In genomic region chr7:24715661-24716479, GRCh38 we compare ENCODE assay signal across 9 cellular contexts. TPM values are rescaled to one million over a fixed set of nuclear protein-coding genes. Genes with fewer than 3 reads are reported as not detected.
DNase-seq lines count a peak whose midpoint lies in the region; ATAC-seq, FAIRE-seq and TF ChIP-seq lines count a peak whose summit lies in the region.
"Had no signal": no experiment of that assay in that cellular context is flagged by ENCODE, and none has a peak within 500 bp of the region (broad histone marks: within the 10 kb centered on the region; RNA-seq: fewer than 3 reads in every experiment).

No MANE protein-coding gene starts in this region.

- DNase-seq in activated CD4-positive, alpha-beta T cell treated with anti-CD3 and anti-CD28 coated beads for 36 hours: peak; percentile 27
- no peak for DNase-seq in activated CD4-positive, alpha-beta T cell treated with anti-CD3 and anti-CD28 coated beads, Interleukin-2, amount 10 ng/mL, durations not matched to agents 7 days and 5 days
- DNase-seq in IMR-90 (peak; percentile 66), K562 (ENCODE audit: extremely low read depth in 1 of 4, low spot score in 3 of 4) (peak; percentile 54 to 62 (median 58)), lung (ENCODE audit: low spot score) (peak; percentile 26), suprapubic skin (ENCODE audit: low spot score in 2 of 2) (no peak), NCI-H1048 (lab: John Stamatoyannopoulos, UW) (no peak)

- peaks cover 4% of the 10 kb centered on the region for H3K4me1 Mint-ChIP-seq in activated CD4-positive, alpha-beta T cell treated with anti-CD3 and anti-CD28 coated beads for 36 hours
- peaks cover 23% of the 10 kb centered on the region for H3K4me1 Mint-ChIP-seq in activated CD4-positive, alpha-beta T cell treated with anti-CD3 and anti-CD28 coated beads, Interleukin-2, amount 10 ng/mL, durations not matched to agents 7 days and 5 days

- H2AK9ac ChIP-seq in IMR-90 (replicated peaks; ENCODE audit: low read depth, low read length, poor library complexity): peak overlapping the region; percentile 56

- no peaks in the 10 kb centered on the region for H3K79me2 ChIP-seq in K562 (ENCODE audit: control insufficient read depth, insufficient read depth, low read length)

- no peak overlapping the region for H3K4me3 Mint-ChIP-seq in activated CD4-positive, alpha-beta T cell treated with anti-CD3 and anti-CD28 coated beads for 36 hours
- H3K4me3 Mint-ChIP-seq in activated CD4-positive, alpha-beta T cell treated with anti-CD3 and anti-CD28 coated beads, Interleukin-2, amount 10 ng/mL, durations not matched to agents 7 days and 5 days: no peak overlapping the region

- no peak overlapping the region for H4K91ac ChIP-seq in IMR-90 (ENCODE audit: insufficient read depth, low read depth, low read length)

- H3K36me3 Mint-ChIP-seq in activated CD4-positive, alpha-beta T cell treated with anti-CD3 and anti-CD28 coated beads for 36 hours (ENCODE audit: low read depth): no peaks in the 10 kb centered on the region
- H3K36me3 Mint-ChIP-seq in activated CD4-positive, alpha-beta T cell treated with anti-CD3 and anti-CD28 coated beads, Interleukin-2, amount 10 ng/mL, durations not matched to agents 7 days and 5 days (ENCODE audit: low read depth): no peaks in the 10 kb centered on the region

- no peak overlapping the region for H3K27ac ChIP-seq in IMR-90 (ENCODE audit: insufficient read depth, low read length)
- no peak overlapping the region for H3K27ac ChIP-seq in K562 (ENCODE audit: extremely low read depth, low read depth, low read length)
- H3K27ac ChIP-seq in lung (ENCODE audit: low read depth in 1 of 2, low read length in 1 of 2): no peak overlapping the region
- no peak overlapping the region for H3K27ac ChIP-seq in suprapubic skin
- H3K27ac ChIP-seq: epithelial cell of prostate had no signal

- H3K4me2 ChIP-seq in IMR-90 (ENCODE audit: low read depth, low read length): no peak overlapping the region
- no peak overlapping the region for H3K4me2 ChIP-seq in K562 (ENCODE audit: insufficient read depth, low read length)

- H3K9me3 ChIP-seq in IMR-90 (ENCODE audit: control insufficient read depth, insufficient read depth, low read length): no peaks in the 10 kb centered on the region
- no peaks in the 10 kb centered on the region for H3K9me3 ChIP-seq in K562 (replicated peaks; ENCODE audit: control insufficient read depth, insufficient read depth, low read depth, low read length)
- no peaks in the 10 kb centered on the region for H3K9me3 ChIP-seq in lung (ENCODE audit: control insufficient read depth in 2 of 2, insufficient read depth in 1 of 2, low read length in 1 of 2)
- H3K9me3 ChIP-seq in suprapubic skin: no peaks in the 10 kb centered on the region

- H2BK5ac ChIP-seq in IMR-90 (ENCODE audit: low read depth, low read length, poor library complexity, severe bottlenecking): no peak overlapping the region

- no peak overlapping the region for H2BK20ac ChIP-seq in IMR-90 (ENCODE audit: low read depth, low read length)

- H3K9ac ChIP-seq in IMR-90 (ENCODE audit: low read depth, low read length) (no peak overlapping the region), K562 (ENCODE audit: insufficient read depth in 1 of 2, low read depth in 2 of 2, low read length in 2 of 2) (no peak overlapping the region)

- intact Hi-C loops in activated CD4-positive, alpha-beta T cell treated with anti-CD3 and anti-CD28 coated beads for 36 hours (cut with DNase I, micrococcal nuclease): no loop called here
- intact Hi-C loops in IMR-90 (cut with micrococcal nuclease) (no loop called here), K562 (cut with micrococcal nuclease) (no loop called here)

- peaks cover 31% of the 10 kb centered on the region for H3K36me3 ChIP-seq in IMR-90 (ENCODE audit: control insufficient read depth, insufficient read depth, low read length)
- no peaks in the 10 kb centered on the region for H3K36me3 ChIP-seq in K562 (ENCODE audit: control insufficient read depth, insufficient read depth, low read length)
- H3K36me3 ChIP-seq in lung (ENCODE audit: control insufficient read depth in 2 of 2, insufficient read depth in 2 of 2, low read length in 2 of 2): no peaks in the 10 kb centered on the region
- no peaks in the 10 kb centered on the region for H3K36me3 ChIP-seq in suprapubic skin

- ATAC-seq in activated CD4-positive, alpha-beta T cell treated with anti-CD3 and anti-CD28 coated beads for 36 hours: peak; percentile 60
- peak; percentile 68 for ATAC-seq in GM21723 (IDR thresholded peaks at IDR 0.05; ENCODE audit: unreplicated experiment)
- peak; percentile 90 for ATAC-seq in IMR-90 (ENCODE audit: low read depth)
- peak; percentile 94 for ATAC-seq in K562
- ATAC-seq in lung (ENCODE audit: insufficient read depth, low FRiP score): no peak

- peak overlapping the region; percentile 40; the same call in 1 of the 2 replicates for H3K4ac ChIP-seq in IMR-90 (ENCODE audit: low read depth, low read length)

- peak; percentile 44 for TF ChIP-seq RAD21 in IMR-90 (IDR thresholded peaks at IDR 0.05; ENCODE audit: low read length)
- peak; percentile 23 to 67; a peak in 3 of 4 replicates for TF ChIP-seq RAD21 in K562 (CRISPR knock-in tag; conservative IDR thresholded peaks at IDR 0.05 in 1 of 2, IDR thresholded peaks at IDR 0.05 in 1 of 2)

- peak; percentile 49 for TF ChIP-seq CTCF in IMR-90 (conservative IDR thresholded peaks at IDR 0.05; ENCODE audit: low read depth, low read length)
- peak; percentile 58 to 77 (median 61) for TF ChIP-seq CTCF in K562 (IDR thresholded peaks at IDR 0.05 in 2 of 3, conservative IDR thresholded peaks at IDR 0.05 in 1 of 3; ENCODE audit: insufficient read depth in 2 of 3, low read depth in 1 of 3, low read length in 3 of 3)
- TF ChIP-seq CTCF in lung (IDR thresholded peaks at IDR 0.05; ENCODE audit: control extremely low read depth, extremely low read depth): no peak
- no peak for TF ChIP-seq CTCF in suprapubic skin (IDR thresholded peaks at IDR 0.05)

- H3K4me1 ChIP-seq in IMR-90 (ENCODE audit: control insufficient read depth, insufficient read depth, low read length) (peaks cover 8% of the 10 kb centered on the region; the same call in 1 of the 2 replicates), K562 (replicated peaks in 1 of 2; ENCODE audit: control insufficient read depth in 2 of 2, insufficient read depth in 2 of 2, low read length in 2 of 2) (no peaks in the 10 kb centered on the region; a peak in 1 of 5 replicates), lung (ENCODE audit: control insufficient read depth in 2 of 2, insufficient read depth in 2 of 2, low read length in 2 of 2) (no peaks in the 10 kb centered on the region), suprapubic skin (no peaks in the 10 kb centered on the region)

- in situ Hi-C loops in IMR-90 (cut with MboI; ENCODE audit: low sequenced_read_pairs) (no loop called here), K562 (cut with MboI) (no loop called here)

- no peak overlapping the region for H4K5ac ChIP-seq in IMR-90 (ENCODE audit: low read depth, low read length)

- no peak overlapping the region for H3K23ac ChIP-seq in IMR-90 (ENCODE audit: low read depth, low read length)

- H2BK15ac ChIP-seq in IMR-90 (ENCODE audit: low read depth, low read length): no peak overlapping the region

- H2AK5ac ChIP-seq in IMR-90 (ENCODE audit: low read depth, low read length): peak overlapping the region; percentile 56; the same call in 1 of the 2 replicates

- FAIRE-seq in K562 (lab: Jason Lieb, UNC): peak; percentile 78

- H3K14ac ChIP-seq in IMR-90 (replicated peaks; ENCODE audit: low read depth, low read length): no peak overlapping the region; the same call in 1 of the 2 replicates

- TF ChIP-seq EP300 in K562 (IDR thresholded peaks at IDR 0.05; ENCODE audit: low read length): no peak
- TF ChIP-seq EP300 in suprapubic skin (IDR thresholded peaks at IDR 0.05): no peak

- peaks cover 3 to 16% of the 10 kb centered on the region in 2 experiments; a peak in 1 of 4 replicates for H3K79me1 ChIP-seq in IMR-90 (ENCODE audit: low read depth in 1 of 2, low read length in 2 of 2)

- H3K4me3 ChIP-seq in IMR-90 (ENCODE audit: insufficient read depth, low read depth, low read length) (no peak overlapping the region), K562 (no peak overlapping the region), lung (no peak overlapping the region), suprapubic skin (no peak overlapping the region)

- dilution Hi-C loops in IMR-90 (cut with HindIII; ENCODE audit: low sequenced_read_pairs, unreplicated experiment): no loop called here

- 90% methylated on average over 4 of the region's 16 CpGs; no CpG with 5 or more reads in 1 of the 2 experiments for WGBS in IMR-90 (ENCODE audit: extremely low coverage in 2 of 2, insufficient read length in 1 of 2), 2 experiments
- 6% methylated on average over 14 of the region's 16 CpGs for WGBS in K562 (ENCODE audit: insufficient coverage, low coverage, missing lambda C conversion rate)
- WGBS in lung, 2 donors: 59 to 67% methylated on average over 16 of the region's 16 CpGs
- 62% methylated on average over 16 of the region's 16 CpGs for WGBS in suprapubic skin

- H2AFZ ChIP-seq in IMR-90 (replicated peaks; ENCODE audit: low read length, poor library complexity) (peak overlapping the region; percentile 40), K562 (ENCODE audit: low read depth, low read length) (no peak overlapping the region)

- H3K27ac Mint-ChIP-seq in activated CD4-positive, alpha-beta T cell treated with anti-CD3 and anti-CD28 coated beads for 36 hours: no peak overlapping the region
- H3K27ac Mint-ChIP-seq in activated CD4-positive, alpha-beta T cell treated with anti-CD3 and anti-CD28 coated beads, Interleukin-2, amount 10 ng/mL, durations not matched to agents 7 days and 5 days: no peak overlapping the region

- H3K9me1 ChIP-seq in IMR-90 (ENCODE audit: insufficient read depth, low read length) (peaks cover 31% of the 10 kb centered on the region; the same call in 1 of the 2 replicates), K562 (ENCODE audit: control insufficient read depth, insufficient read depth, low read length) (no peaks in the 10 kb centered on the region)

- H3K27me3 Mint-ChIP-seq in activated CD4-positive, alpha-beta T cell treated with anti-CD3 and anti-CD28 coated beads for 36 hours: peaks cover 22% of the 10 kb centered on the region
- H3K27me3 Mint-ChIP-seq in activated CD4-positive, alpha-beta T cell treated with anti-CD3 and anti-CD28 coated beads, Interleukin-2, amount 10 ng/mL, durations not matched to agents 7 days and 5 days: peaks cover 4% of the 10 kb centered on the region

- no peaks in the 10 kb centered on the region for H3K9me3 Mint-ChIP-seq in activated CD4-positive, alpha-beta T cell treated with anti-CD3 and anti-CD28 coated beads for 36 hours (ENCODE audit: low read depth)
- H3K9me3 Mint-ChIP-seq in activated CD4-positive, alpha-beta T cell treated with anti-CD3 and anti-CD28 coated beads, Interleukin-2, amount 10 ng/mL, durations not matched to agents 7 days and 5 days: no peaks in the 10 kb centered on the region

- CTCF ChIA-PET in activated CD4-positive, alpha-beta T cell treated with anti-CD3 and anti-CD28 coated beads for 36 hours (lab: Charles Lee): interaction anchor here (0.5 to 1.5 kb wide), 7 partner anchors 14 to 852 kb away, joined by 3 to 5 read pairs (median 4); no protein-coding TSS in a partner anchor
- CTCF ChIA-PET in activated CD4-positive, alpha-beta T cell treated with anti-CD3 and anti-CD28 coated beads, Interleukin-2, amount 10 ng/mL, durations not matched to agents 7 days and 5 days (lab: Charles Lee): interaction anchor here (0.6 to 1.2 kb wide), 2 partner anchors 9 to 44 kb away, joined by 3 to 4 read pairs; no protein-coding TSS in a partner anchor
- CTCF ChIA-PET in IMR-90 (lab: Yijun Ruan, JAX): interaction anchor here (0.6 to 1.1 kb wide), 8 partner anchors 10 to 338 kb away, joined by 3 to 5 read pairs (median 3); no protein-coding TSS in a partner anchor
- CTCF ChIA-PET in K562 (lab: Yijun Ruan, JAX; ENCODE audit: low intra/inter-chr PET ratio): no interaction called here

- no peaks in the 10 kb centered on the region for H3K27me3 ChIP-seq in IMR-90 (ENCODE audit: control insufficient read depth, insufficient read depth, low read length)
- H3K27me3 ChIP-seq in K562 (ENCODE audit: control insufficient read depth in 2 of 2, insufficient read depth in 2 of 2, low read length in 2 of 2): peaks cover 0 to 16% of the 10 kb centered on the region in 2 experiments; a peak in 3 of 5 replicates
- no peaks in the 10 kb centered on the region for H3K27me3 ChIP-seq in lung (ENCODE audit: control insufficient read depth, insufficient read depth)
- no peaks in the 10 kb centered on the region for H3K27me3 ChIP-seq in suprapubic skin

- no peak overlapping the region for H2BK120ac ChIP-seq in IMR-90 (ENCODE audit: low read depth, low read length)

- POLR2A ChIA-PET in activated CD4-positive, alpha-beta T cell treated with anti-CD3 and anti-CD28 coated beads for 36 hours (lab: Charles Lee): no interaction called here
- POLR2A ChIA-PET in activated CD4-positive, alpha-beta T cell treated with anti-CD3 and anti-CD28 coated beads, Interleukin-2, amount 10 ng/mL, durations not matched to agents 7 days and 5 days (lab: Charles Lee): no interaction called here
- POLR2A ChIA-PET in IMR-90 (lab: Charles Lee; ENCODE audit: unreplicated experiment) (no interaction called here), K562 (lab: Yijun Ruan, JAX) (interaction anchor here (0.5 to 0.6 kb wide), 3 partner anchors 8 to 499 kb away, joined by 3 read pairs; no protein-coding TSS in a partner anchor)

- H4K20me1 ChIP-seq in IMR-90 (ENCODE audit: insufficient read depth, low read length) (no peaks in the 10 kb centered on the region; the same call in 1 of the 2 replicates), K562 (replicated peaks; ENCODE audit: control insufficient read depth, insufficient read depth, low read length) (no peaks in the 10 kb centered on the region; the same call in 1 of the 2 replicates)

- no peak overlapping the region for H3K56ac ChIP-seq in IMR-90 (ENCODE audit: extremely low read depth, insufficient read depth, low read length)

- TF ChIP-seq POLR2A in IMR-90 (IDR thresholded peaks at IDR 0.05; ENCODE audit: low read depth, low read length) (no peak), K562 (conservative IDR thresholded peaks at IDR 0.05) (no peak), suprapubic skin (IDR thresholded peaks at IDR 0.05) (no peak)

- no peak overlapping the region for H3K18ac ChIP-seq in IMR-90 (ENCODE audit: low read depth, low read length)

- H4K8ac ChIP-seq in IMR-90 (ENCODE audit: low read depth in 2 of 2, low read length in 2 of 2): no peak overlapping the region

- no TSS peak for BruUV-seq in IMR-90 (replicated peaks; lab: Mats Ljungman, UMichigan)
- no TSS peak for BruUV-seq in K562 (replicated peaks; lab: Mats Ljungman, UMichigan)

RNA-seq across cellular contexts. Expression of gene GSDME, which starts 41.4 kb away (rescaled TPM):
- 1 to 10 TPM; 6.2 to 8.5 TPM for total RNA-seq in activated CD4-positive, alpha-beta T cell treated with anti-CD3 and anti-CD28 coated beads for 36 hours
- total RNA-seq in activated CD4-positive, alpha-beta T cell treated with anti-CD3 and anti-CD28 coated beads, Interleukin-2, amount 10 ng/mL, durations not matched to agents 7 days and 5 days: 1 to 10 TPM; 1.8 to 2.1 TPM
- total RNA-seq in IMR-90 (2012; rRNA removed) (78.7 and 88.3 TPM in 2 replicates), K562 (2014; rRNA removed) (1.2 and 1.3 TPM in 2 replicates), K562 (2014; rRNA removed; fragmentation: Illumina TruSeq; extraction: Trizol) (0.55 and 0.61 TPM in 2 replicates), K562 (2015; rRNA removed; fragmentation: Illumina TruSeq; extraction: Trizol) (0.45 and 0.62 TPM in 2 replicates), K562 (2021) (0.67 and 1.1 TPM in 2 replicates), lung (10 to 100 TPM in 1 of 2 donors, 1 to 10 TPM in 1; 8.6 to 16.6 TPM), suprapubic skin (1 to 10 TPM; 1.4 to 7.2 (median 2.5) TPM)
- polyA plus RNA-seq in IMR-90 (2012; rRNA removed) (71.5 and 75.2 TPM in 2 replicates), K562 (2011; rRNA removed) (1.9 and 16.7 TPM in 2 replicates), K562 (2014; fragmentation: Illumina TruSeq; extraction: Trizol) (0.42 and 0.84 TPM in 2 replicates), K562 (2014; fragmentation: Nextera tagmentation; extraction: Ambion mirVana) (under 1 TPM; 0.37 to 0.43 TPM), K562 (2014; rRNA removed) (1.3 and 2.1 TPM in 2 replicates), lung (10 to 100 TPM in 1 of 2 donors, 1 to 10 TPM in 1; 3.0 to 14.2 TPM)
- polyA plus RNA-seq in IMR-90 (2012; cell fraction: cytosol; rRNA removed): 49.6 and 55.2 TPM in 2 replicates
- polyA plus RNA-seq in IMR-90 (2012; cell fraction: nucleus; rRNA removed; ENCODE audit: low replicate concordance): 50.0 and 117 TPM in 2 replicates
- 5.0 and 5.6 TPM in 2 replicates for total RNA-seq in K562 (2011; cell fraction: chromatin; rRNA removed; ENCODE audit: low replicate concordance)
- 2.1 and 2.7 TPM in 2 replicates for total RNA-seq in K562 (2011; cell fraction: nucleolus; rRNA removed)
- 3.8 and 4.4 TPM in 2 replicates for total RNA-seq in K562 (2011; cell fraction: nucleoplasm; rRNA removed)
- 0.70 and 11.1 TPM in 2 replicates for polyA plus RNA-seq in K562 (2011; cell fraction: cytosol; rRNA removed)
- 3.9 and 38.2 TPM in 2 replicates for polyA plus RNA-seq in K562 (2011; cell fraction: nucleus; rRNA removed)
- polyA plus RNA-seq in K562 (2012): 3.9 and 12.2 TPM in 2 replicates
- 2.2 and 24.2 TPM in 2 replicates for polyA minus RNA-seq in K562 (2011; rRNA and poly(A)+ RNA removed)
- polyA minus RNA-seq in K562 (2011; cell fraction: cytosol; rRNA and poly(A)+ RNA removed): 0.95 and 7.7 TPM in 2 replicates
- polyA minus RNA-seq in K562 (2011; cell fraction: nucleus; rRNA and poly(A)+ RNA removed): 1.3 and 25.1 TPM in 2 replicates

Comparison
In these comparisons a context has a peak if more than half of its experiments do, and no peak if none do; other contexts are left out.
1. DNase-seq: peak in activated CD4-positive, alpha-beta T cell treated with anti-CD3 and anti-CD28 coated beads for 36 hours (single experiment), IMR-90 (single experiment), K562 (4 of 4) and lung (single experiment); none in activated CD4-positive, alpha-beta T cell treated with anti-CD3 and anti-CD28 coated beads, Interleukin-2, amount 10 ng/mL, durations not matched to agents 7 days and 5 days (single experiment), suprapubic skin (0 of 2) and NCI-H1048 (single experiment).
2. CTCF ChIP-seq: peak in IMR-90 (single experiment) and K562 (3 of 3); none in lung (single experiment) and suprapubic skin (0 of 2).